In genomic region chr12:98754095-98754494, GRCh38 we compare ENCODE assay signal across 7 cellular contexts.
DNase-seq lines count a peak whose midpoint lies in the region; ATAC-seq and TF ChIP-seq lines count a peak whose summit lies in the region.

No MANE protein-coding gene starts in this region.

- DNase-seq in astrocyte of the cerebellum (ENCODE audit: low read depth) (peak; percentile 68), NCI-H2171 (lab: John Stamatoyannopoulos, UW) (no peak), cerebellar nuclear complex (lab: John Stamatoyannopoulos, UW) (no peak)
- peak; percentile 34 for DNase-seq in stimulated activated CD4-positive, alpha-beta T cell treated with anti-CD3 and anti-CD28 coated beads, Interleukin-4, amount 100 ng/mL, for 24 hours

- H3K4me3 ChIP-seq in astrocyte of the cerebellum (ENCODE audit: low read depth, low read length), result no peak overlapping the region

- in situ Hi-C loops in astrocyte of the cerebellum (cut with HindIII; ENCODE audit: low sequenced_read_pairs), result no loop called here

- ATAC-seq in GM18498 (IDR thresholded peaks at IDR 0.05; ENCODE audit: unreplicated experiment) (peak; percentile 99), GM21423 (IDR thresholded peaks at IDR 0.05; ENCODE audit: unreplicated experiment) (peak; percentile 100), HG03565 (IDR thresholded peaks at IDR 0.05; ENCODE audit: unreplicated experiment) (peak; percentile 99)

- TF ChIP-seq CTCF in astrocyte of the cerebellum (IDR thresholded peaks at IDR 0.05; ENCODE audit: low read depth, low read length, missing control alignments), result no peak

Comparison
In these comparisons a context has a peak if more than half of its experiments do, and no peak if none do; other contexts are left out.
1. DNase-seq: peak in astrocyte of the cerebellum (single experiment) and stimulated activated CD4-positive, alpha-beta T cell treated with anti-CD3 and anti-CD28 coated beads, Interleukin-4, amount 100 ng/mL, for 24 hours (single experiment); none in NCI-H2171 (single experiment) and cerebellar nuclear complex (0 of 2).
2. Peak in every context shown above with its lines, with median percentiles within 50 percentile points of each other: ATAC-seq.